8 cellular contexts compared by ENCODE assay signal in genomic region chr9:35070823-35071813, GRCh38. TPM values are rescaled to one million over a fixed set of nuclear protein-coding genes. Genes with fewer than 3 reads are reported as not detected.
A peak's percentile ranks its signal among the peaks of the same experiment; 100 is the strongest.
DNase-seq lines count a peak whose midpoint lies in the region; ATAC-seq and TF ChIP-seq lines count a peak whose summit lies in the region.

No MANE protein-coding gene starts in this region.

- H3K4me1 Mint-ChIP-seq in activated CD4-positive, alpha-beta T cell treated with anti-CD3 and anti-CD28 coated beads for 36 hours, result peaks cover 59% of the 10 kb centered on the region
- H3K4me1 Mint-ChIP-seq in activated B cell treated with CpG ODN at 0.5 μM for 24 hours, result peaks cover 55% of the 10 kb centered on the region

- peak overlapping the region; percentile 91 for H3K4me3 Mint-ChIP-seq in activated CD4-positive, alpha-beta T cell treated with anti-CD3 and anti-CD28 coated beads for 36 hours
- H3K4me3 Mint-ChIP-seq in activated B cell treated with CpG ODN at 0.5 μM for 24 hours, result peak overlapping the region; percentile 89

- peaks cover 18 to 28% (median 26%) of the 10 kb centered on the region in 3 donors for H3K36me3 ChIP-seq in skeletal muscle tissue (ENCODE audit: control insufficient read depth in 3 of 3, insufficient read depth in 3 of 3, low read length in 3 of 3)

- CTCF ChIA-PET in activated CD4-positive, alpha-beta T cell treated with anti-CD3 and anti-CD28 coated beads for 36 hours (lab: Charles Lee), result interaction anchor here (0.5 to 2.5 kb wide), 13 partner anchors 9 to 1335 kb away, joined by 3 to 15 read pairs (median 4); partner anchors contain the start of genes FANCG and PIGO
- CTCF ChIA-PET in activated B cell treated with CpG ODN at 0.5 μM for 24 hours (lab: Charles Lee), result interaction anchor here (1.2 to 2.9 kb wide), 5 partner anchors 9 to 172 kb away, joined by 3 to 22 read pairs (median 10); partner anchors contain the start of genes FANCG and PIGO

- POLR2A ChIA-PET in activated CD4-positive, alpha-beta T cell treated with anti-CD3 and anti-CD28 coated beads for 36 hours (lab: Charles Lee), result interaction anchor here (0.6 to 2.3 kb wide), 7 partner anchors 10 to 43 kb away, joined by 3 to 15 read pairs (median 5); partner anchors contain the start of genes FANCG and STOML2
- POLR2A ChIA-PET in activated B cell treated with CpG ODN at 0.5 μM for 24 hours (lab: Charles Lee), result interaction anchor here (0.5 to 2.6 kb wide), 19 partner anchors 9 to 1023 kb away, joined by 3 to 47 read pairs (median 8); partner anchors contain the start of genes ATOSB, DNAJB5, FANCG and PIGO

- ATAC-seq in activated CD4-positive, alpha-beta T cell treated with anti-CD3 and anti-CD28 coated beads for 36 hours, result no peak
- ATAC-seq in activated B cell treated with CpG ODN at 0.5 μM for 24 hours (ENCODE audit: low read depth) (no peak), right cardiac atrium (peak in 1 of 2 donors; percentile 10), HG03196 (IDR thresholded peaks at IDR 0.05; ENCODE audit: unreplicated experiment) (no peak)

- H3K27ac Mint-ChIP-seq in activated CD4-positive, alpha-beta T cell treated with anti-CD3 and anti-CD28 coated beads for 36 hours, result peak overlapping the region; percentile 95
- peak overlapping the region; percentile 93 for H3K27ac Mint-ChIP-seq in activated B cell treated with CpG ODN at 0.5 μM for 24 hours

- H3K4me1 ChIP-seq in right cardiac atrium (ENCODE audit: control insufficient read depth, insufficient read depth, low read length) (peaks cover 14% of the 10 kb centered on the region), skeletal muscle tissue (ENCODE audit: control insufficient read depth in 3 of 3, insufficient read depth in 3 of 3, low read length in 3 of 3) (peaks cover 33 to 44% (median 36%) of the 10 kb centered on the region in 3 donors)

- H3K27ac ChIP-seq in right cardiac atrium (ENCODE audit: low read length) (peak overlapping the region; percentile 99), skeletal muscle tissue (ENCODE audit: low read depth, low read length) (peak overlapping the region; percentile 99)

- TF ChIP-seq CTCF in activated B cell treated with CpG ODN at 0.5 μM for 24 hours (IDR thresholded peaks at IDR 0.05), result no peak

- peaks cover 76% of the 10 kb centered on the region for H3K36me3 Mint-ChIP-seq in activated CD4-positive, alpha-beta T cell treated with anti-CD3 and anti-CD28 coated beads for 36 hours (ENCODE audit: low read depth)
- H3K36me3 Mint-ChIP-seq in activated B cell treated with CpG ODN at 0.5 μM for 24 hours (ENCODE audit: low read depth), result peaks cover 57% of the 10 kb centered on the region

- H3K9me3 ChIP-seq in right cardiac atrium (ENCODE audit: control insufficient read depth, low read length) (no peaks in the 10 kb centered on the region), skeletal muscle tissue (ENCODE audit: control insufficient read depth in 3 of 3, low read length in 3 of 3) (no peaks in the 10 kb centered on the region)

- H3K9me3 Mint-ChIP-seq in activated CD4-positive, alpha-beta T cell treated with anti-CD3 and anti-CD28 coated beads for 36 hours (ENCODE audit: low read depth), result no peaks in the 10 kb centered on the region
- no peaks in the 10 kb centered on the region for H3K9me3 Mint-ChIP-seq in activated B cell treated with CpG ODN at 0.5 μM for 24 hours

- H3K4me3 ChIP-seq in right cardiac atrium (ENCODE audit: low read length), result peak overlapping the region; percentile 91
- H3K4me3 ChIP-seq in skeletal muscle tissue (ENCODE audit: low read length in 3 of 3), result peak overlapping the region; percentile 87 to 95 (median 92)

- no peaks in the 10 kb centered on the region for H3K27me3 ChIP-seq in right cardiac atrium (ENCODE audit: control insufficient read depth, insufficient read depth)
- no peaks in the 10 kb centered on the region for H3K27me3 ChIP-seq in skeletal muscle tissue (ENCODE audit: control insufficient read depth in 3 of 3, insufficient read depth in 3 of 3, low read length in 3 of 3)

- no peak for DNase-seq in activated CD4-positive, alpha-beta T cell treated with anti-CD3 and anti-CD28 coated beads for 36 hours
- DNase-seq in activated CD4-positive, alpha-beta T cell treated with anti-CD3 and anti-CD28 coated beads for 4 hours, result no peak
- no peak for DNase-seq in activated B cell treated with CpG ODN at 0.5 μM for 24 hours
- no peak for DNase-seq in right cardiac atrium
- DNase-seq in NCI-H510A treated with DMSO at 0.1 percent for 48 hours (lab: John Stamatoyannopoulos, UW), result no peak
- DNase-seq in NCI-H510A (lab: John Stamatoyannopoulos, UW), result no peak

- intact Hi-C loops in activated CD4-positive, alpha-beta T cell treated with anti-CD3 and anti-CD28 coated beads for 36 hours (cut with DNase I, micrococcal nuclease), result loop anchor here in 1 of 2 experiments (2.0 to 10.0 kb wide), 4 partner anchors 434 to 1776 kb away; partner anchors contain the start of genes CCDC107, NFX1, RMRP and SIGMAR1
- intact Hi-C loops in activated B cell treated with CpG ODN at 0.5 μM for 24 hours (cut with micrococcal nuclease), result no loop called here
- intact Hi-C loops in right cardiac atrium (cut with DNase I), result no loop called here

- H3K9ac ChIP-seq in skeletal muscle tissue (ENCODE audit: low read depth in 1 of 3, low read length in 3 of 3), result peak overlapping the region; percentile 94 to 99 (median 97)

- no peaks in the 10 kb centered on the region for H3K27me3 Mint-ChIP-seq in activated CD4-positive, alpha-beta T cell treated with anti-CD3 and anti-CD28 coated beads for 36 hours
- no peaks in the 10 kb centered on the region for H3K27me3 Mint-ChIP-seq in activated B cell treated with CpG ODN at 0.5 μM for 24 hours

- WGBS in right cardiac atrium, result under 1% methylated on average over 20 of the region's 20 CpGs

RNA-seq across cellular contexts. Expression of gene VCP, which starts 1.3 kb away (rescaled TPM):
- 100 to 1,000 TPM; 261 to 268 TPM for total RNA-seq in activated CD4-positive, alpha-beta T cell treated with anti-CD3 and anti-CD28 coated beads for 36 hours
- 274 and 296 TPM in 2 replicates for total RNA-seq in activated B cell treated with CpG ODN at 0.5 μM for 24 hours
- total RNA-seq in right cardiac atrium, result 100 to 1,000 TPM; 184 to 224 (median 192) TPM
- polyA plus RNA-seq in right cardiac atrium, result 149 TPM
- 212 TPM for total RNA-seq in skeletal muscle tissue

RNA-seq across cellular contexts. Expression of gene FANCG, which starts 8.6 kb away (rescaled TPM):
- total RNA-seq in activated CD4-positive, alpha-beta T cell treated with anti-CD3 and anti-CD28 coated beads for 36 hours, result 10 to 100 TPM; 92.8 to 93.4 TPM
- total RNA-seq in activated B cell treated with CpG ODN at 0.5 μM for 24 hours (27.4 and 28.8 TPM in 2 replicates), right cardiac atrium (1 to 10 TPM; 2.1 to 8.8 (median 4.6) TPM), skeletal muscle tissue (14.6 TPM)
- polyA plus RNA-seq in right cardiac atrium, result 4.7 TPM

RNA-seq across cellular contexts. Expression of gene PIGO, which starts 25.3 kb away (rescaled TPM):
- total RNA-seq in activated CD4-positive, alpha-beta T cell treated with anti-CD3 and anti-CD28 coated beads for 36 hours, result 10 to 100 TPM; 21.0 to 27.2 TPM
- 30.4 and 34.1 TPM in 2 replicates for total RNA-seq in activated B cell treated with CpG ODN at 0.5 μM for 24 hours
- total RNA-seq in right cardiac atrium, result 10 to 100 TPM; 10.2 to 17.6 (median 12.7) TPM
- 10.0 TPM for polyA plus RNA-seq in right cardiac atrium
- 6.3 TPM for total RNA-seq in skeletal muscle tissue

RNA-seq across cellular contexts. Expression of gene STOML2, which starts 31.8 kb away (rescaled TPM):
- total RNA-seq in activated CD4-positive, alpha-beta T cell treated with anti-CD3 and anti-CD28 coated beads for 36 hours, result 100 to 1,000 TPM; 169 to 201 TPM
- total RNA-seq in activated B cell treated with CpG ODN at 0.5 μM for 24 hours, result 108 and 113 TPM in 2 replicates
- 100 to 1,000 TPM; 104 to 117 (median 110) TPM for total RNA-seq in right cardiac atrium
- polyA plus RNA-seq in right cardiac atrium, result 118 TPM
- 93.9 TPM for total RNA-seq in skeletal muscle tissue

RNA-seq across cellular contexts. Expression of gene ATOSB, which starts 44.5 kb away (rescaled TPM):
- 1 to 10 TPM; 5.7 to 6.4 TPM for total RNA-seq in activated CD4-positive, alpha-beta T cell treated with anti-CD3 and anti-CD28 coated beads for 36 hours
- total RNA-seq in activated B cell treated with CpG ODN at 0.5 μM for 24 hours (6.8 and 7.2 TPM in 2 replicates), right cardiac atrium (10 to 100 TPM; 15.5 to 19.5 (median 16.9) TPM), skeletal muscle tissue (4.7 TPM)
- polyA plus RNA-seq in right cardiac atrium, result 14.0 TPM
